In the genomic region with DNA sequence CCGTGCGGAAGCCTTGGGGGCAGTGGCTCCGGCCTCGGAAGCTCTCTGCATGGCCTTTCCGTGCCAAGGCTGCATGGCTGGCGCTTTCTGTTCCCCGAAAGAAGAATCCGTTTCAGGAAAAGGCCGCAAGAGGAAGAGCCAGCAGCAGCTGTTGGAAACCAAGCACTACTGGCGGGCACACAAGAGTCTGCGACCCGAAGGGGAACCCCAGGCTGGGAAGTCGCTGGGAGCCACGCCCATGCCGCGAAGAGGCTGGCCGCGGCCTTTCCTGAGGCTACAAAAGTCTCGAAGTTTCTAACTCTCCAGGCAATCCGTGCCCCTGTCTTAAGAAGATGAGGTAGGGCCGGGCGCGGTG, we compare ENCODE assay signal across 7 cellular contexts. TPM values are rescaled to one million over a fixed set of nuclear protein-coding genes. Genes with fewer than 3 reads are reported as not detected.
DNase-seq lines count a peak whose midpoint lies in the region; ATAC-seq and TF ChIP-seq lines count a peak whose summit lies in the region.

CGAS (minus strand) TSS at position 191 of the 355 bp plus-strand sequence; CDS start at position 75, 116 bp downstream.

- TF ChIP-seq CTCF in PC-9 (conservative IDR thresholded peaks at IDR 0.05) (no peak), osteoblast (IDR thresholded peaks at IDR 0.05; ENCODE audit: extremely low read depth, low read depth, low read length) (no peak), thyroid gland (IDR thresholded peaks at IDR 0.05) (no peak)

- CTCF ChIA-PET in PC-9 (lab: Charles Lee) = no interaction called here

- H3K36me3 ChIP-seq in PC-9 (ENCODE audit: low read depth) (peaks cover 2% of the 10 kb centered on the region; the same call in 1 of the 2 replicates), osteoblast (ENCODE audit: insufficient read depth, low read length) (no peaks in the 10 kb centered on the region), thyroid gland (no peaks in the 10 kb centered on the region)

- H3K27me3 ChIP-seq in PC-9 (ENCODE audit: insufficient read depth, low read depth) = no peaks in the 10 kb centered on the region
- H3K27me3 ChIP-seq in osteoblast (ENCODE audit: insufficient read depth, low read length) = no peaks in the 10 kb centered on the region
- H3K27me3 ChIP-seq in thyroid gland = no peaks in the 10 kb centered on the region

- POLR2A ChIA-PET in PC-9 (lab: Charles Lee; ENCODE audit: unreplicated experiment) = interaction anchor here (0.7 to 2.4 kb wide), 2 partner anchors 8 to 10 kb away, joined by 5 to 18 read pairs; partner anchors contain the start of gene MTO1

- H4K20me1 ChIP-seq in PC-9 (ENCODE audit: insufficient read depth) = no peaks in the 10 kb centered on the region
- H4K20me1 ChIP-seq in osteoblast (ENCODE audit: insufficient read depth, low read length) = no peaks in the 10 kb centered on the region

- H3K9me2 ChIP-seq in PC-9 (ENCODE audit: insufficient read depth) = no peaks in the 10 kb centered on the region

- H3K27ac ChIP-seq in PC-9 (peak within 1 kb of the TSS; percentile 74), osteoblast (ENCODE audit: low read depth, low read length) (peak within 1 kb of the TSS; percentile 80), thyroid gland (peak within 1 kb of the TSS in 2 of 3 donors; percentile 69 to 78)

- peaks cover 33% of the 10 kb centered on the region for H3F3A ChIP-seq in PC-9 (ENCODE audit: insufficient read depth, low read depth)

- peak within 1 kb of the TSS; percentile 92 for H3K4me3 ChIP-seq in PC-9
- H3K4me3 ChIP-seq in osteoblast (ENCODE audit: insufficient read depth, low read length) = peak within 1 kb of the TSS; percentile 77
- H3K4me3 ChIP-seq in thyroid gland (replicated peaks in 1 of 3) = peak within 1 kb of the TSS; percentile 53 to 65 (median 57)

- intact Hi-C loops in PC-9 (cut with micrococcal nuclease; ENCODE audit: unreplicated experiment) = no loop called here
- intact Hi-C loops in thyroid gland (cut with DNase I) = no loop called here

- peak in 1 of 2 donors; percentile 52 for TF ChIP-seq POLR2A in thyroid gland (IDR thresholded peaks at IDR 0.05)

- H3K79me2 ChIP-seq in PC-9 (ENCODE audit: low read depth) (peaks cover 61% of the 10 kb centered on the region), osteoblast (ENCODE audit: insufficient read depth, low read length) (peaks cover 38% of the 10 kb centered on the region)

- ATAC-seq in GM18517 (IDR thresholded peaks at IDR 0.05; ENCODE audit: unreplicated experiment) = peak; percentile 68
- peak; percentile 60 for ATAC-seq in HG02970 (IDR thresholded peaks at IDR 0.05; ENCODE audit: low FRiP score, unreplicated experiment)

- H2AFZ ChIP-seq in PC-9 (peak within 1 kb of the TSS; percentile 99), osteoblast (ENCODE audit: low read length) (peak within 1 kb of the TSS; percentile 96)

- H3K4me2 ChIP-seq in PC-9 = peak within 1 kb of the TSS; percentile 92
- peak within 1 kb of the TSS; percentile 82 for H3K4me2 ChIP-seq in osteoblast (ENCODE audit: insufficient read depth, low read length)

- H3K4me1 ChIP-seq in PC-9 (replicated peaks; ENCODE audit: insufficient read depth) (peaks cover 27% of the 10 kb centered on the region), osteoblast (ENCODE audit: insufficient read depth, low read length) (peaks cover 4% of the 10 kb centered on the region), thyroid gland (peaks cover 6 to 10% of the 10 kb centered on the region in 2 donors)

- DNase-seq in PC-9 (peak; percentile 73 to 79), activated gamma-delta T cell (lab: John Stamatoyannopoulos, UW) (peak; percentile 55), foreskin melanocyte (peak; percentile 65), osteoblast (ENCODE audit: insufficient read length, low spot score, missing footprints) (peak; percentile 90), thyroid gland (peak; percentile 54 to 62)

- H3K9me3 ChIP-seq in PC-9 (ENCODE audit: insufficient read depth, low read depth) (no peaks in the 10 kb centered on the region), osteoblast (ENCODE audit: low read depth, low read length) (no peaks in the 10 kb centered on the region), thyroid gland (no peaks in the 10 kb centered on the region)

- 0 to 28% methylated on average over 6 to 15 of the region's 23 CpGs for WGBS in thyroid gland, 2 donors

- no TSS peak for BruUV-seq in PC-9 (replicated peaks; lab: Mats Ljungman, UMichigan)

RNA-seq across cellular contexts. Expression of gene CGAS, which starts in this region (rescaled TPM):
- total RNA-seq in PC-9 (2021) = 25.5 and 26.1 TPM in 2 replicates
- total RNA-seq in osteoblast = 5.9 and 6.2 TPM in 2 replicates
- 1 to 10 TPM; 2.5 to 6.2 (median 4.4) TPM for total RNA-seq in thyroid gland

Comparison
In these comparisons a context has a peak if more than half of its experiments do, and no peak if none do; other contexts are left out.
1. Peak in every context shown above with its lines: DNase-seq, ATAC-seq, H3K4me3 ChIP-seq and H3K27ac ChIP-seq.